10 cellular contexts compared by ENCODE assay signal in the genomic region with DNA sequence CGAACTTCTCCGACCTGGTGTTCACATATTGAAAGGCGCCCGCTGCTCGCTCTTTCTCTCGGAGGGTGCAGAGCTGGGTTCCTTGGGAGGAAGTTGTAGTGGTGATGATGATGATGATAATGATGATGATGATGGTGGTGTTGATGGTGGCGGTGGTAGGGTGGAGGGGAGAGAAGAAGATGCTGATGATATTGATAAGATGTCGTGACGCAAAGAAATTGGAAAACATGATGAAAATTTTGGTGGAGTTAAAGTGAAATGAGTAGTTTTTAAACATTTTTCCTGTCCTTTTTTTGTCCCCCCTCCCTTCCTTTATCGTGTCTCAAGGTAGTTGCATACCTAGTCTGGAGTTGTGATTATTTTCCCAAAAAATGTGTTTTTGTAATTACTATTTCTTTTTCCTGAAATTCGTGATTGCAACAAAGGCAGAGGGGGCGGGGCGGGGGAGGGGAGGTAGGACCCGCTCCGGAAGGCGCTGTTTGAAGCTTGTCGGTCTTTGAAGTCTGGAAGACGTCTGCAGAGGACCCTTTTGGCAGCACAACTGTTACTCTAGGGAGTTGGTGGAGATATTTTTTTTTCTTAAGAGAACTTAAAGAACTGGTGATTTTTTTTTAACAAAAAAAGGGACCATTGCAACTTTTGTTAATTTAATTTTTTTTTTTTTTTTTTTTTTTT. TPM values are rescaled to one million over a fixed set of nuclear protein-coding genes. Genes with fewer than 3 reads are reported as not detected.
DNase-seq lines count a peak whose midpoint lies in the region; ATAC-seq, FAIRE-seq and TF ChIP-seq lines count a peak whose summit lies in the region.
"Had no signal": no experiment of that assay in that cellular context is flagged by ENCODE, and none has a peak within 500 bp of the region (broad histone marks: within the 10 kb centered on the region; RNA-seq: fewer than 3 reads in every experiment).

No MANE protein-coding gene starts in this region.

- DNase-seq in HepG2 (ENCODE audit: low spot score): no peak
- DNase-seq in right lobe of liver: no peak
- no peak for DNase-seq in T-cell
- no peak for DNase-seq in suprapubic skin (ENCODE audit: low spot score in 2 of 2)
- no peak for DNase-seq in activated CD4-positive, CD25-positive, alpha-beta regulatory T cell treated with anti-CD3 and anti-CD28 coated beads, Interleukin-2, amount 50 U/mL, for 72 hours
- DNase-seq: activated CD4-positive, alpha-beta T cell treated with anti-CD3 and anti-CD28 coated beads, Interleukin-2, amount 50 U/mL, for 48 hours had no signal

- in situ Hi-C loops in HepG2 (cut with HindIII; ENCODE audit: extremely low pct_ligation_motif_present, low pct_unique_long_range_greater_than_20kb): no loop called here

- no peaks in the 10 kb centered on the region for H4K20me1 ChIP-seq in HepG2 (ENCODE audit: insufficient read depth, low read length)

- H3K9ac ChIP-seq in HepG2 (ENCODE audit: insufficient read depth, low read depth, low read length) (no peak overlapping the region), iPS-15b (ENCODE audit: low read depth, low read length) (no peak overlapping the region)

- ATAC-seq in HepG2: no peak
- no peak for ATAC-seq in right lobe of liver
- ATAC-seq in T-cell (replicated peaks in 1 of 4): no peak
- ATAC-seq in GM18505 (IDR thresholded peaks at IDR 0.05; ENCODE audit: unreplicated experiment): no peak
- no peak for ATAC-seq in GM19455 (IDR thresholded peaks at IDR 0.05; ENCODE audit: unreplicated experiment)

- no peaks in the 10 kb centered on the region for H3K36me3 Mint-ChIP-seq in T-cell

- H2AFZ ChIP-seq in HepG2 (ENCODE audit: low read length): no peak overlapping the region

- no peak for TF ChIP-seq EP300 in HepG2 (IDR thresholded peaks at IDR 0.05; ENCODE audit: low read depth in 2 of 2, low read length in 2 of 2)
- TF ChIP-seq EP300 in HepG2 (CRISPR knock-in tag; IDR thresholded peaks at IDR 0.05; ENCODE audit: borderline replicate concordance): no peak
- no peak for TF ChIP-seq EP300 in suprapubic skin (IDR thresholded peaks at IDR 0.05)

- peaks cover 11 to 23% (median 12%) of the 10 kb centered on the region in 3 donors for H3K4me1 Mint-ChIP-seq in T-cell

- no peak overlapping the region for H3K27ac Mint-ChIP-seq in T-cell

- POLR2A ChIA-PET in HepG2 (lab: Yijun Ruan, JAX): no interaction called here
- POLR2A ChIA-PET in T-cell (lab: Charles Lee): no interaction called here

- CTCF ChIA-PET in HepG2 (lab: Yijun Ruan, JAX; ENCODE audit: low intra/inter-chr PET ratio, low total read pairs) (no interaction called here), T-cell (lab: Charles Lee) (no interaction called here)

- H3K27me3 Mint-ChIP-seq in T-cell: peaks cover 45 to 58% of the 10 kb centered on the region in 2 donors

- H3K27ac ChIP-seq in HepG2 (ENCODE audit: extremely low read length, insufficient read depth, low read length): no peak overlapping the region
- H3K27ac ChIP-seq in right lobe of liver: no peak overlapping the region
- no peak overlapping the region for H3K27ac ChIP-seq in suprapubic skin

- no peak for FAIRE-seq in HepG2 (lab: Jason Lieb, UNC)

- H3K4me1 ChIP-seq in HepG2 (ENCODE audit: insufficient read depth, low read length): no peaks in the 10 kb centered on the region
- H3K4me1 ChIP-seq in right lobe of liver: peaks cover 0 to 20% (median 0%) of the 10 kb centered on the region in 4 donors
- peaks cover 10% of the 10 kb centered on the region for H3K4me1 ChIP-seq in iPS-15b (ENCODE audit: control insufficient read depth, insufficient read depth, low read length)
- H3K4me1 ChIP-seq in suprapubic skin: peaks cover 48% of the 10 kb centered on the region

- H3K9me3 Mint-ChIP-seq in T-cell: peaks cover 0 to 4% (median 0%) of the 10 kb centered on the region in 3 donors

- H3K4me3 ChIP-seq in HepG2 (replicated peaks in 1 of 3; ENCODE audit: insufficient read depth in 1 of 3, low read depth in 2 of 3, low read length in 3 of 3) (no peak overlapping the region), right lobe of liver (no peak overlapping the region), iPS-15b (ENCODE audit: low read depth, low read length) (peak overlapping the region; percentile 93), suprapubic skin (peak overlapping the region; percentile 30)

- TF ChIP-seq RAD21 in HepG2 (CRISPR knock-in tag; IDR thresholded peaks at IDR 0.05): no peak

- no peaks in the 10 kb centered on the region for H3K36me3 ChIP-seq in HepG2 (replicated peaks in 1 of 2; ENCODE audit: control insufficient read depth in 1 of 2, insufficient read depth in 2 of 2, low read length in 2 of 2)
- no peaks in the 10 kb centered on the region for H3K36me3 ChIP-seq in right lobe of liver
- no peaks in the 10 kb centered on the region for H3K36me3 ChIP-seq in iPS-15b (ENCODE audit: control insufficient read depth, insufficient read depth, low read length)
- no peaks in the 10 kb centered on the region for H3K36me3 ChIP-seq in suprapubic skin

- no TSS peak for BruUV-seq in HepG2 (replicated peaks; lab: Mats Ljungman, UMichigan)

- no peak overlapping the region for H3K4me2 ChIP-seq in HepG2 (ENCODE audit: low read depth, low read length)

- no peak for TF ChIP-seq POLR2A in HepG2 (IDR thresholded peaks at IDR 0.05; ENCODE audit: insufficient read depth in 1 of 2, low read depth in 2 of 2, low read length in 2 of 2)
- TF ChIP-seq POLR2A in right lobe of liver (IDR thresholded peaks at IDR 0.05): no peak
- TF ChIP-seq POLR2A in suprapubic skin (IDR thresholded peaks at IDR 0.05): no peak
- no peak for TF ChIP-seq POLR2A in GM18505 (IDR thresholded peaks at IDR 0.05; ENCODE audit: borderline replicate concordance, extremely low read depth, insufficient read depth, insufficient read length)

- H3K27me3 ChIP-seq in HepG2 (ENCODE audit: control insufficient read depth in 1 of 2, insufficient read depth in 2 of 2, low read length in 2 of 2) (peaks cover 0 to 14% of the 10 kb centered on the region in 2 experiments; a peak in 2 of 5 replicates), right lobe of liver (peaks cover 0 to 23% of the 10 kb centered on the region in 2 donors), iPS-15b (ENCODE audit: control insufficient read depth, insufficient read depth, low read length) (peaks cover 12% of the 10 kb centered on the region), suprapubic skin (peaks cover 93% of the 10 kb centered on the region)

- H3K79me2 ChIP-seq in HepG2 (ENCODE audit: insufficient read depth, low read length): no peaks in the 10 kb centered on the region

- TF ChIP-seq CTCF in HepG2 (CRISPR knock-in tag; IDR thresholded peaks at IDR 0.05) (no peak), right lobe of liver (IDR thresholded peaks at IDR 0.05) (no peak), suprapubic skin (IDR thresholded peaks at IDR 0.05) (no peak)

- 45% methylated on average over 18 of the region's 18 CpGs for WGBS in HepG2 (ENCODE audit: low lambda C conversion rate)
- WGBS in right lobe of liver (ENCODE audit: insufficient coverage, low coverage, low lambda C conversion rate, missing lambda C conversion rate): 3% methylated on average over 18 of the region's 18 CpGs
- WGBS in suprapubic skin: 10% methylated on average over 18 of the region's 18 CpGs

- peak overlapping the region in 2 of 3 donors; percentile 10 to 69 for H3K4me3 Mint-ChIP-seq in T-cell

- H3K9me3 ChIP-seq in HepG2 (ENCODE audit: low read length): no peaks in the 10 kb centered on the region
- H3K9me3 ChIP-seq in right lobe of liver: no peaks in the 10 kb centered on the region
- H3K9me3 ChIP-seq in iPS-15b (ENCODE audit: control insufficient read depth, insufficient read depth, low read length): no peaks in the 10 kb centered on the region
- no peaks in the 10 kb centered on the region for H3K9me3 ChIP-seq in suprapubic skin

- intact Hi-C loops in HepG2 (cut with micrococcal nuclease; ENCODE audit: unreplicated experiment): no loop called here
- intact Hi-C loops in right lobe of liver (cut with DNase I): no loop called here

TF ChIP-seq in HepG2, 621 proteins besides CTCF, POLR2A, EP300 and RAD21 (continues in another document):
- TF ChIP-seq CREB1 (IDR thresholded peaks at IDR 0.05) (peak; percentile 80), CREB1 (CRISPR knock-in tag; IDR thresholded peaks at IDR 0.05) (no peak)

RNA-seq across cellular contexts. Expression of a gene that starts 2.0 kb away (rescaled TPM):
- total RNA-seq in HepG2 (2016; rRNA removed; fragmentation: Illumina TruSeq; extraction: Trizol): not detected in 2 replicates
- not detected in 2 replicates for total RNA-seq in HepG2 (2016; cell fraction: cytosol; rRNA removed; fragmentation: Illumina TruSeq; extraction: Trizol; ENCODE audit: low read depth)
- not detected in 2 replicates for total RNA-seq in HepG2 (2016; cell fraction: insoluble cytoplasmic fraction; rRNA removed; fragmentation: Illumina TruSeq; extraction: Trizol)
- total RNA-seq in HepG2 (2016; cell fraction: membrane; rRNA removed; fragmentation: Illumina TruSeq; extraction: Trizol): not detected in 2 replicates
- total RNA-seq in HepG2 (2016; cell fraction: nucleus; rRNA removed; fragmentation: Illumina TruSeq; extraction: Trizol): not detected in 2 replicates
- polyA plus RNA-seq in HepG2 (2011; rRNA removed): not detected in 2 replicates
- polyA plus RNA-seq in HepG2 (2011; cell fraction: cytosol; rRNA removed): not detected in 2 replicates
- polyA plus RNA-seq in HepG2 (2011; cell fraction: nucleus; rRNA removed): not detected in 2 replicates
- not detected in 2 replicates for polyA plus RNA-seq in HepG2 (2012)
- polyA plus RNA-seq in HepG2 (2016; cell fraction: cytosol; fragmentation: Illumina TruSeq; extraction: Trizol; ENCODE audit: low read depth): not detected in 2 replicates
- not detected in 2 replicates for polyA plus RNA-seq in HepG2 (2016; cell fraction: insoluble cytoplasmic fraction; fragmentation: Illumina TruSeq; extraction: Trizol; ENCODE audit: low read depth)
- polyA plus RNA-seq in HepG2 (2016; cell fraction: membrane; fragmentation: Illumina TruSeq; extraction: Trizol; ENCODE audit: low read depth): not detected in 2 replicates
- polyA plus RNA-seq in HepG2 (2016; cell fraction: nucleus; fragmentation: Illumina TruSeq; extraction: Trizol; ENCODE audit: insufficient read depth, low read depth): not detected in 2 replicates
- not detected in 2 replicates for polyA minus RNA-seq in HepG2 (2011; rRNA and poly(A)+ RNA removed; ENCODE audit: low replicate concordance)
- not detected in 2 replicates for polyA minus RNA-seq in HepG2 (2011; cell fraction: cytosol; rRNA and poly(A)+ RNA removed)
- not detected in 2 replicates for polyA minus RNA-seq in HepG2 (2011; cell fraction: nucleus; rRNA and poly(A)+ RNA removed)
- not detected for total RNA-seq in right lobe of liver
- total RNA-seq in T-cell: not detected
- total RNA-seq in suprapubic skin: under 1 TPM in 1 of 4 donors, not detected in 3; 0.05 TPM
- total RNA-seq: dermis microvascular lymphatic vessel endothelial cell had no signal

Comparison
In these comparisons a context has a peak if more than half of its experiments do, and no peak if none do; other contexts are left out.
1. H3K4me3 ChIP-seq: peak in iPS-15b (single experiment) and suprapubic skin (single experiment); none in HepG2 (0 of 3) and right lobe of liver (0 of 3).